ENCODE assay signal across 16 cellular contexts in genomic region chr3:114417682-114418081, GRCh38.
DNase-seq lines count a peak whose midpoint lies in the region; ATAC-seq lines count a peak whose summit lies in the region.
"Had no signal": no experiment of that assay in that cellular context is flagged by ENCODE, and none has a peak within 500 bp of the region (broad histone marks: within the 10 kb centered on the region; RNA-seq: fewer than 3 reads in every experiment).

No MANE protein-coding gene starts in this region.

- H3K4me3 Mint-ChIP-seq in activated CD4-positive, alpha-beta T cell treated with anti-CD3 and anti-CD28 coated beads, Interleukin-2, amount 10 ng/mL, durations not matched to agents 24 days and 14 days, result no peak overlapping the region
- H3K4me3 Mint-ChIP-seq in activated naive CD8-positive, alpha-beta T cell, result peak overlapping the region; percentile 37
- H3K4me3 Mint-ChIP-seq in stimulated activated memory B cell treated with anti-CD40 and anti-IgM and Interleukin-4, amounts not matched to agents 10 μg/mL and 1 μg/mL and 100 μg/mL, for 72 hours, result peak overlapping the region; percentile 61

- no peak for DNase-seq in activated CD4-positive, alpha-beta T cell treated with anti-CD3 and anti-CD28 coated beads, Interleukin-2, amount 10 ng/mL, durations not matched to agents 24 days and 14 days
- no peak for DNase-seq in activated CD4-positive, alpha-beta T cell treated with anti-CD3 and anti-CD28 coated beads, Interleukin-2, amount 50 U/mL, for 48 hours
- DNase-seq in nucleus accumbens (lab: John Stamatoyannopoulos, UW), result no peak
- DNase-seq in posterior vena cava (ENCODE audit: low spot score), result no peak
- DNase-seq: activated CD4-positive, CD25-positive, alpha-beta regulatory T cell treated with anti-CD3 and anti-CD28 coated beads, Interleukin-2, amount 50 U/mL, for 72 hours; activated naive CD4-positive, alpha-beta T cell treated with anti-CD3 and anti-CD28 coated beads, Interleukin-2, amount 50 U/mL, for 16 hours; Caco-2; NCI-H1417; NCI-H774; SJCRH30; stimulated activated CD4-positive, alpha-beta T cell treated with anti-CD3 and anti-CD28 coated beads, Interleukin-4, amount 100 ng/mL, for 1 hour had no signal

- H3K27me3 Mint-ChIP-seq in activated CD4-positive, alpha-beta T cell treated with anti-CD3 and anti-CD28 coated beads, Interleukin-2, amount 10 ng/mL, durations not matched to agents 24 days and 14 days, result no peaks in the 10 kb centered on the region
- H3K27me3 Mint-ChIP-seq in activated naive CD8-positive, alpha-beta T cell, result no peaks in the 10 kb centered on the region
- H3K27me3 Mint-ChIP-seq in stimulated activated memory B cell treated with anti-CD40 and anti-IgM and Interleukin-4, amounts not matched to agents 10 μg/mL and 1 μg/mL and 100 μg/mL, for 72 hours, result no peaks in the 10 kb centered on the region

- H3K4me1 Mint-ChIP-seq in activated CD4-positive, alpha-beta T cell treated with anti-CD3 and anti-CD28 coated beads, Interleukin-2, amount 10 ng/mL, durations not matched to agents 24 days and 14 days, result peaks cover 21% of the 10 kb centered on the region
- peaks cover 24% of the 10 kb centered on the region for H3K4me1 Mint-ChIP-seq in activated naive CD8-positive, alpha-beta T cell (ENCODE audit: low read depth)
- peaks cover 66% of the 10 kb centered on the region for H3K4me1 Mint-ChIP-seq in stimulated activated memory B cell treated with anti-CD40 and anti-IgM and Interleukin-4, amounts not matched to agents 10 μg/mL and 1 μg/mL and 100 μg/mL, for 72 hours

- peak overlapping the region; percentile 69 for H3K27ac Mint-ChIP-seq in activated CD4-positive, alpha-beta T cell treated with anti-CD3 and anti-CD28 coated beads, Interleukin-2, amount 10 ng/mL, durations not matched to agents 24 days and 14 days
- H3K27ac Mint-ChIP-seq in activated naive CD8-positive, alpha-beta T cell, result peak overlapping the region; percentile 87
- H3K27ac Mint-ChIP-seq in stimulated activated memory B cell treated with anti-CD40 and anti-IgM and Interleukin-4, amounts not matched to agents 10 μg/mL and 1 μg/mL and 100 μg/mL, for 72 hours, result peak overlapping the region; percentile 87

- no peaks in the 10 kb centered on the region for H3K36me3 Mint-ChIP-seq in activated CD4-positive, alpha-beta T cell treated with anti-CD3 and anti-CD28 coated beads, Interleukin-2, amount 10 ng/mL, durations not matched to agents 24 days and 14 days (ENCODE audit: low read depth)
- H3K36me3 Mint-ChIP-seq in activated naive CD8-positive, alpha-beta T cell, result peaks cover 2% of the 10 kb centered on the region
- no peaks in the 10 kb centered on the region for H3K36me3 Mint-ChIP-seq in stimulated activated memory B cell treated with anti-CD40 and anti-IgM and Interleukin-4, amounts not matched to agents 10 μg/mL and 1 μg/mL and 100 μg/mL, for 72 hours

- intact Hi-C loops in activated CD4-positive, alpha-beta T cell treated with anti-CD3 and anti-CD28 coated beads, Interleukin-2, amount 10 ng/mL, durations not matched to agents 24 days and 14 days (cut with micrococcal nuclease), result loop anchor here (1.0 to 10.0 kb wide), 8 partner anchors 34 to 727 kb away; partner anchors contain the start of genes ATP6V1A, NAA50 and ZBTB20
- intact Hi-C loops in posterior vena cava (cut with DNase I), result loop anchor here in 1 of 2 donors (5.0 kb wide), 1 partner anchor 35 kb away; no protein-coding TSS in a partner anchor

- H3K9me3 Mint-ChIP-seq in activated CD4-positive, alpha-beta T cell treated with anti-CD3 and anti-CD28 coated beads, Interleukin-2, amount 10 ng/mL, durations not matched to agents 24 days and 14 days, result no peaks in the 10 kb centered on the region
- no peaks in the 10 kb centered on the region for H3K9me3 Mint-ChIP-seq in activated naive CD8-positive, alpha-beta T cell (ENCODE audit: low read depth)
- no peaks in the 10 kb centered on the region for H3K9me3 Mint-ChIP-seq in stimulated activated memory B cell treated with anti-CD40 and anti-IgM and Interleukin-4, amounts not matched to agents 10 μg/mL and 1 μg/mL and 100 μg/mL, for 72 hours

- ATAC-seq in HG02852 (IDR thresholded peaks at IDR 0.05; ENCODE audit: unreplicated experiment) (peak; percentile 27), HG02571 (IDR thresholded peaks at IDR 0.05; ENCODE audit: unreplicated experiment) (no peak)
- no peak for ATAC-seq in stimulated activated memory B cell treated with anti-CD40 and anti-IgM and Interleukin-4, amounts not matched to agents 10 μg/mL and 1 μg/mL and 100 μg/mL, for 72 hours
- ATAC-seq: HepG2 had no signal
